ENCODE assay signal across 26 cellular contexts in genomic region chr10:89798092-89798491, GRCh38.
"Had no signal": no experiment of that assay in that cellular context is flagged by ENCODE, and none has a peak within 500 bp of the region (broad histone marks: within the 10 kb centered on the region; RNA-seq: fewer than 3 reads in every experiment).

No MANE protein-coding gene starts in this region.

- H3K9me3 Mint-ChIP-seq: memory B cell; natural killer cell; stimulated activated memory B cell treated with anti-CD40 and anti-IgM and Interleukin-4, amounts not matched to agents 10 μg/mL and 1 μg/mL and 100 μg/mL, for 72 hours; stimulated activated naive CD8-positive, alpha-beta T cell treated with anti-CD3 and anti-CD28 coated beads, Interleukin-15, Interleukin-2, amounts not matched to agents 100 ng/mL and 50 ng/mL, for 24 hours had no signal

- H3K4me3 Mint-ChIP-seq: memory B cell; natural killer cell; stimulated activated memory B cell treated with anti-CD40 and anti-IgM and Interleukin-4, amounts not matched to agents 10 μg/mL and 1 μg/mL and 100 μg/mL, for 72 hours; stimulated activated naive CD8-positive, alpha-beta T cell treated with anti-CD3 and anti-CD28 coated beads, Interleukin-15, Interleukin-2, amounts not matched to agents 100 ng/mL and 50 ng/mL, for 24 hours had no signal

- FAIRE-seq: endothelial cell of umbilical vein, kidney had no signal

- H3K36me3 Mint-ChIP-seq: natural killer cell; stimulated activated memory B cell treated with anti-CD40 and anti-IgM and Interleukin-4, amounts not matched to agents 10 μg/mL and 1 μg/mL and 100 μg/mL, for 72 hours had no signal

- DNase-seq: dermis blood vessel endothelial cell; effector memory CD4-positive, alpha-beta T cell; foreskin keratinocyte; heart left ventricle; kidney; natural killer cell; occipital lobe; ovary; posterior cingulate gyrus; psoas muscle; right cardiac atrium; sigmoid colon; stimulated activated CD4-positive, alpha-beta T cell treated with anti-CD3 and anti-CD28 coated beads, Interleukin-2, amount 100 ng/mL, for 24 hours; stimulated activated CD4-positive, alpha-beta T cell treated with anti-CD3 and anti-CD28 coated beads, Interleukin-4, amount 100 ng/mL, for 24 hours; transverse colon; upper lobe of right lung; uterus had no signal

- H3K4me1 Mint-ChIP-seq: natural killer cell had no signal

- ATAC-seq: foreskin keratinocyte; gastroesophageal sphincter; heart left ventricle; left lobe of liver; natural killer cell; psoas muscle; right cardiac atrium; stimulated activated memory B cell treated with anti-CD40 and anti-IgM and Interleukin-4, amounts not matched to agents 10 μg/mL and 1 μg/mL and 100 μg/mL, for 72 hours; upper lobe of right lung had no signal

- H3K27ac ChIP-seq: esophagus muscularis mucosa, foreskin keratinocyte, gastroesophageal sphincter, heart left ventricle, hepatocyte, ovary, psoas muscle, sigmoid colon, suprapubic skin, transverse colon, upper lobe of right lung, uterus had no signal

- H3K27ac Mint-ChIP-seq: memory B cell; natural killer cell; stimulated activated memory B cell treated with anti-CD40 and anti-IgM and Interleukin-4, amounts not matched to agents 10 μg/mL and 1 μg/mL and 100 μg/mL, for 72 hours; stimulated activated naive CD8-positive, alpha-beta T cell treated with anti-CD3 and anti-CD28 coated beads, Interleukin-15, Interleukin-2, amounts not matched to agents 100 ng/mL and 50 ng/mL, for 24 hours had no signal
